In genomic region chr2:99085400-99085799, GRCh38 we compare ENCODE assay signal across 10 cellular contexts. TPM values are rescaled to one million over a fixed set of nuclear protein-coding genes. Genes with fewer than 3 reads are reported as not detected.
DNase-seq lines count a peak whose midpoint lies in the region; ATAC-seq and TF ChIP-seq lines count a peak whose summit lies in the region.
"Had no signal": no experiment of that assay in that cellular context is flagged by ENCODE, and none has a peak within 500 bp of the region (broad histone marks: within the 10 kb centered on the region; RNA-seq: fewer than 3 reads in every experiment).

No MANE protein-coding gene starts in this region.

- H3K4me2 ChIP-seq in Karpas-422 (ENCODE audit: low read depth, low read length, poor library complexity, severe bottlenecking) (no peak overlapping the region), mesendoderm (ENCODE audit: low read length) (no peak overlapping the region)

- intact Hi-C loops in adrenal gland (cut with DNase I): no loop called here

- H3K27me3 ChIP-seq in Karpas-422 (ENCODE audit: low read length) (no peaks in the 10 kb centered on the region), adrenal gland (no peaks in the 10 kb centered on the region), mesendoderm (ENCODE audit: insufficient read depth, low read length, poor library complexity) (no peaks in the 10 kb centered on the region), upper lobe of left lung (no peaks in the 10 kb centered on the region)

- H2AFZ ChIP-seq in Karpas-422 (ENCODE audit: low read length): no peak overlapping the region

- no peak for TF ChIP-seq EP300 in upper lobe of left lung (IDR thresholded peaks at IDR 0.05)

- H4K5ac ChIP-seq in mesendoderm (ENCODE audit: low read length): no peak overlapping the region

- peak in 1 of 6 experiments; percentile 18 for TF ChIP-seq CTCF in adrenal gland (IDR thresholded peaks at IDR 0.05)
- TF ChIP-seq CTCF in upper lobe of left lung (IDR thresholded peaks at IDR 0.05): peak in 1 of 6 experiments; percentile 18

- no peaks in the 10 kb centered on the region for H3K79me1 ChIP-seq in mesendoderm (ENCODE audit: low read length)

- H3K27ac ChIP-seq in Karpas-422 (ENCODE audit: low read length): no peak overlapping the region
- H3K27ac ChIP-seq in adrenal gland: no peak overlapping the region
- no peak overlapping the region for H3K27ac ChIP-seq in mesendoderm (ENCODE audit: low read depth, low read length)
- no peak overlapping the region for H3K27ac ChIP-seq in upper lobe of left lung

- H4K8ac ChIP-seq in mesendoderm (ENCODE audit: low read depth, low read length): no peak overlapping the region

- H3K23ac ChIP-seq in mesendoderm (ENCODE audit: low read length): no peak overlapping the region

- H3K9ac ChIP-seq in Karpas-422 (ENCODE audit: low read length) (no peak overlapping the region), mesendoderm (ENCODE audit: low read length) (no peak overlapping the region)

- H3K9me3 ChIP-seq in Karpas-422 (ENCODE audit: low read length) (no peaks in the 10 kb centered on the region), adrenal gland (replicated peaks in 1 of 3) (no peaks in the 10 kb centered on the region), upper lobe of left lung (no peaks in the 10 kb centered on the region)

- DNase-seq in NOMO-1 (lab: John Stamatoyannopoulos, UW; ENCODE audit: unreplicated experiment in 2 of 2) (peak; percentile 4 to 36), NOMO-1 treated with DMSO at 0.1 percent for 48 hours (lab: John Stamatoyannopoulos, UW; ENCODE audit: unreplicated experiment) (no peak), Karpas-422 (peak; percentile 70), adrenal gland (peak in 5 of 7 donors; percentile 17 to 50 (median 29)), mesendoderm (peak; percentile 38), HT-29 (ENCODE audit: low spot score) (no peak), upper lobe of left lung (no peak)
- DNase-seq: activated naive CD8-positive, alpha-beta T cell treated with anti-CD3 and anti-CD28 coated beads, Interleukin-2, amount 10 ng/mL, durations not matched to agents 7 days and 5 days; midbrain had no signal

- no peak for ATAC-seq in GM18502 (IDR thresholded peaks at IDR 0.05; ENCODE audit: poor library complexity, unreplicated experiment)
- no peak for ATAC-seq in upper lobe of left lung (ENCODE audit: low FRiP score in 2 of 2)

- no peak overlapping the region for H3K4ac ChIP-seq in mesendoderm (ENCODE audit: low read depth, low read length)

- H3K18ac ChIP-seq in mesendoderm (ENCODE audit: low read length): no peak overlapping the region

- 37 to 77% (median 65%) methylated on average over 2 of the region's 2 CpGs for WGBS in adrenal gland, 4 donors
- WGBS in mesendoderm (ENCODE audit: extremely low coverage, insufficient coverage, low lambda C conversion rate): no CpG with 5 or more reads among the region's 2 CpGs
- WGBS in upper lobe of left lung, 2 donors: 70 to 82% methylated on average over 2 of the region's 2 CpGs

- H3K9me2 ChIP-seq in Karpas-422 (replicated peaks; ENCODE audit: insufficient read depth, low read length): no peaks in the 10 kb centered on the region

- no peak overlapping the region for H2BK5ac ChIP-seq in mesendoderm (ENCODE audit: low read length)

- no peak overlapping the region for H2BK120ac ChIP-seq in mesendoderm (ENCODE audit: low read depth, low read length)

- TF ChIP-seq POLR2A in adrenal gland (IDR thresholded peaks at IDR 0.05) (no peak), upper lobe of left lung (IDR thresholded peaks at IDR 0.05) (no peak)

- H3K4me3 ChIP-seq in Karpas-422 (ENCODE audit: low read length) (no peak overlapping the region), adrenal gland (no peak overlapping the region), mesendoderm (ENCODE audit: low read length) (no peak overlapping the region), upper lobe of left lung (no peak overlapping the region)

- H3K36me3 ChIP-seq in Karpas-422 (ENCODE audit: insufficient read depth, low read length) (no peaks in the 10 kb centered on the region), adrenal gland (replicated peaks in 1 of 2) (no peaks in the 10 kb centered on the region), mesendoderm (ENCODE audit: control insufficient read depth, insufficient read depth, low read length) (no peaks in the 10 kb centered on the region), upper lobe of left lung (no peaks in the 10 kb centered on the region)

- no peak overlapping the region for H3K56ac ChIP-seq in mesendoderm (ENCODE audit: low read length)

- no peak overlapping the region for H2AK5ac ChIP-seq in mesendoderm (ENCODE audit: low read length)

- no peak overlapping the region for H2BK15ac ChIP-seq in mesendoderm (replicated peaks; ENCODE audit: low read depth)

- H3K4me1 ChIP-seq in Karpas-422 (ENCODE audit: low read length) (peaks cover 4% of the 10 kb centered on the region), adrenal gland (replicated peaks in 1 of 2) (no peaks in the 10 kb centered on the region), mesendoderm (ENCODE audit: control insufficient read depth, low read depth, low read length) (no peaks in the 10 kb centered on the region), upper lobe of left lung (no peaks in the 10 kb centered on the region)

- H3K79me2 ChIP-seq in Karpas-422 (ENCODE audit: low read length) (no peaks in the 10 kb centered on the region), mesendoderm (ENCODE audit: control insufficient read depth, insufficient read depth, low read length) (no peaks in the 10 kb centered on the region)

- no peaks in the 10 kb centered on the region for H4K20me1 ChIP-seq in Karpas-422 (ENCODE audit: insufficient read depth, low read depth, low read length)

RNA-seq across cellular contexts. Expression of gene C2orf15, which starts 56.1 kb away (rescaled TPM):
- total RNA-seq in Karpas-422 (2014; rRNA removed; shearing (Covaris generic); ENCODE audit: low replicate concordance): 1.4 and 2.0 TPM in 2 replicates
- 1 to 10 TPM in 4 of 8 donors, under 1 TPM in 3, not detected in 1; 0.35 to 2.2 (median 1.1) TPM for total RNA-seq in adrenal gland
- polyA plus RNA-seq in adrenal gland: 1 to 10 TPM in 1 of 3 donors, under 1 TPM in 2; 0.44 to 1.3 (median 0.88) TPM
- polyA plus RNA-seq in mesendoderm (2013, experiment 1 of 2): 1.8 TPM
- 1.6 TPM for polyA plus RNA-seq in mesendoderm (2013, experiment 2 of 2)
- 4.6 and 4.9 TPM in 2 replicates for total RNA-seq in HT-29 (2014; rRNA removed; shearing (Covaris generic))
- 1 to 10 TPM in 4 of 6 donors, under 1 TPM in 1, not detected in 1; 0.33 to 3.0 (median 1.5) TPM for total RNA-seq in upper lobe of left lung

Comparison
In these comparisons a context has a peak if more than half of its experiments do, and no peak if none do; other contexts are left out.
1. DNase-seq: peak in NOMO-1 (2 of 2), Karpas-422 (single experiment), adrenal gland (5 of 7) and mesendoderm (single experiment); none in NOMO-1 treated with DMSO at 0.1 percent for 48 hours (single experiment), HT-29 (single experiment) and upper lobe of left lung (0 of 2).